Comparison of ENCODE assay signal across 8 cellular contexts in the genomic region with DNA sequence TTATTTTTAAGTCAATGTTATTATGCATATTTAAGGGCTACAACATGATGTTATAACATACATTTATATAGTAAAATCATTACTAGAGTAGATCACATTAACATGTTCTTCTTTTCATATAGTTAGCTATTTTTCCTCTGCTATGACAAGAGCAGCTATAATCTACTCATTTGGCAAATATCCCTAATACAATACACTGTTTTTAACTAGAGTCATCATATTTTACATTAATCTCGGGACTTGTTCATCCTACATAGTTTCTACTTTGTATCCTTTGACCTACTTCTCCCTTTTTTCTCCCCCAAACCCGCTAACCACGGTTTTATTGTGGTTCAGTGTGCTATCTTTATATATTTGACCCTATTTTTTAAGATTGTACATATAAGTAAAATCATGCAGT.
"Had no signal": no experiment of that assay in that cellular context is flagged by ENCODE, and none has a peak within 500 bp of the region (broad histone marks: within the 10 kb centered on the region; RNA-seq: fewer than 3 reads in every experiment).

No MANE protein-coding gene starts in this region.

- ATAC-seq: GM12878 had no signal

- H3K4me3 ChIP-seq: GM12878 had no signal

- DNase-seq: GDM1, GF-D8 had no signal

- FAIRE-seq: G401.6, GM12878, GM12891, GM12892, GM18507, GM19239 had no signal
